In genomic region chr5:143336485-143336884, GRCh38 we compare ENCODE assay signal across 17 cellular contexts.
"Had no signal": no experiment of that assay in that cellular context is flagged by ENCODE, and none has a peak within 500 bp of the region (broad histone marks: within the 10 kb centered on the region; RNA-seq: fewer than 3 reads in every experiment).

No MANE protein-coding gene starts in this region.

- H3K9me3 ChIP-seq: neutrophil, SK-N-SH, testis had no signal

- H3K27me3 ChIP-seq: neutrophil, testis had no signal

- H3K4me3 ChIP-seq: testis had no signal

- H3K27ac ChIP-seq: neutrophil, testis had no signal

- H3K9me3 Mint-ChIP-seq: immature natural killer cell; naive B cell; stimulated activated naive CD8-positive, alpha-beta T cell treated with anti-CD3 and anti-CD28 coated beads, Interleukin-15, amount 100 ng/mL, for 72 hours had no signal

- H3K9me2 ChIP-seq: SK-N-SH had no signal

- H3K27ac Mint-ChIP-seq: activated naive CD8-positive, alpha-beta T cell treated with anti-CD3 and anti-CD28 coated beads for 36 hours; brain; stimulated activated naive CD8-positive, alpha-beta T cell treated with anti-CD3 and anti-CD28 coated beads, Interleukin-15, amount 100 ng/mL, for 72 hours had no signal

- H3K27me3 Mint-ChIP-seq: activated naive CD8-positive, alpha-beta T cell treated with anti-CD3 and anti-CD28 coated beads for 36 hours; naive B cell; stimulated activated naive CD8-positive, alpha-beta T cell treated with anti-CD3 and anti-CD28 coated beads, Interleukin-15, amount 100 ng/mL, for 72 hours had no signal

- H3K9ac ChIP-seq: SK-N-SH had no signal

- H3K4me3 Mint-ChIP-seq: activated naive CD8-positive, alpha-beta T cell treated with anti-CD3 and anti-CD28 coated beads for 36 hours; brain; immature natural killer cell; stimulated activated naive CD8-positive, alpha-beta T cell treated with anti-CD3 and anti-CD28 coated beads, Interleukin-15, amount 100 ng/mL, for 72 hours had no signal

- H3K4me2 ChIP-seq: SK-N-SH had no signal

- ATAC-seq: stimulated activated naive CD8-positive, alpha-beta T cell treated with anti-CD3 and anti-CD28 coated beads, Interleukin-15, amount 100 ng/mL, for 72 hours had no signal

- DNase-seq: activated CD4-positive, alpha-beta T cell treated with anti-CD3 and anti-CD28 coated beads, Interleukin-2, amount 50 U/mL, for 4 hours; activated CD4-positive, CD25-positive, alpha-beta regulatory T cell treated with anti-CD3 and anti-CD28 coated beads, Interleukin-2, amount 50 U/mL, for 72 hours; activated gamma-delta T cell; activated naive CD8-positive, alpha-beta T cell treated with anti-CD3 and anti-CD28 coated beads for 36 hours; amygdala; effector CD8-positive, alpha-beta T cell; foreskin fibroblast; immature natural killer cell; naive B cell; posterior cingulate gyrus; SK-N-SH; small intestine; stimulated activated naive CD8-positive, alpha-beta T cell treated with anti-CD3 and anti-CD28 coated beads, Interleukin-15, amount 100 ng/mL, for 72 hours; T-helper 1 cell; testis had no signal
